In the genomic region with DNA sequence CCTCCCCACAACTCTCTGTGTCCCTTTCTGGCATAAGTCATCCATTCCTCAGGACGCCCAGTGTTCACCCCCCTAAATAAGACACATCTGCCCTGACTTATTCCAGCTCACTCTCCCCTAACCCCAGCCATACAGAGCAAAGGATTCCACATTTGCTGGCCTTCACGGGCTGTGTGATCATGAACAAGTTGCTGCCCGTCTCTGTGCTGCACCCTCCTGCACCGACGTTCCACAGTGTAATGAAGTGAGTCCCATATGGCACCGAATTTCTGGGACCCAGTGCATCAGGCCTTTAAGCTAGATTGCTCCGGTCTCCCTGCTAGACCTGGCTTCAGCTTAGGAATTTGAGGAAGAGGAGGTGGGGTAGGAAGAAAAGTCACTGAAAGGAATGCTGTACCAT, we compare ENCODE assay signal across 23 cellular contexts. TPM values are rescaled to one million over a fixed set of nuclear protein-coding genes. Genes with fewer than 3 reads are reported as not detected.
DNase-seq lines count a peak whose midpoint lies in the region; ATAC-seq, FAIRE-seq and TF ChIP-seq lines count a peak whose summit lies in the region.
"Had no signal": no experiment of that assay in that cellular context is flagged by ENCODE, and none has a peak within 500 bp of the region (broad histone marks: within the 10 kb centered on the region; RNA-seq: fewer than 3 reads in every experiment).

No MANE protein-coding gene starts in this region.

- CTCF ChIA-PET in IMR-90 (lab: Yijun Ruan, JAX) = interaction anchor here (0.6 kb wide), 1 partner anchor 10 kb away, joined by 3 read pairs; no protein-coding TSS in a partner anchor

- POLR2A ChIA-PET in IMR-90 (lab: Charles Lee; ENCODE audit: unreplicated experiment) = no interaction called here

- no peaks in the 10 kb centered on the region for H4K20me1 ChIP-seq in IMR-90 (ENCODE audit: insufficient read depth, low read length)

- H3K27ac Mint-ChIP-seq in activated T-helper 17 cell treated with anti-CD3 and anti-CD28 coated beads, Interleukin-2, amount 50 U/mL, for 72 hours = peak overlapping the region; percentile 6
- H3K27ac Mint-ChIP-seq in endothelial cell (ENCODE audit: unreplicated experiment) = peak overlapping the region; percentile 30
- H3K27ac Mint-ChIP-seq: CD4-positive, CD25-positive, alpha-beta regulatory T cell; CD8-positive, alpha-beta memory T cell; HFFc6 had no signal

- dilution Hi-C loops in IMR-90 (cut with HindIII; ENCODE audit: low sequenced_read_pairs, unreplicated experiment) = no loop called here

- H3K18ac ChIP-seq in IMR-90 (ENCODE audit: low read depth, low read length) = no peak overlapping the region

- TF ChIP-seq CTCF in IMR-90 (conservative IDR thresholded peaks at IDR 0.05; ENCODE audit: low read depth, low read length) (no peak), endothelial cell (IDR thresholded peaks at IDR 0.05; ENCODE audit: unreplicated experiment) (no peak)

- H2BK5ac ChIP-seq in IMR-90 (ENCODE audit: low read depth, low read length, poor library complexity, severe bottlenecking) = no peak overlapping the region

- H3K27ac ChIP-seq in IMR-90 (ENCODE audit: insufficient read depth, low read length) = no peak overlapping the region

- no peak overlapping the region for H2AFZ ChIP-seq in IMR-90 (replicated peaks; ENCODE audit: low read length, poor library complexity)

- no peak overlapping the region for H3K4ac ChIP-seq in IMR-90 (ENCODE audit: low read depth, low read length)

- no peak overlapping the region for H3K14ac ChIP-seq in IMR-90 (replicated peaks; ENCODE audit: low read depth, low read length)

- H4K8ac ChIP-seq in IMR-90 (ENCODE audit: low read depth in 2 of 2, low read length in 2 of 2) = no peak overlapping the region

- peak; percentile 37 for FAIRE-seq in urothelium cell line (lab: Jason Lieb, UNC)
- FAIRE-seq: A204.1, GM12878 had no signal

- H3K23ac ChIP-seq in IMR-90 (ENCODE audit: low read depth, low read length) = no peak overlapping the region

- no peaks in the 10 kb centered on the region for H3K79me1 ChIP-seq in IMR-90 (ENCODE audit: low read depth in 1 of 2, low read length in 2 of 2)

- no peak overlapping the region for H3K56ac ChIP-seq in IMR-90 (ENCODE audit: extremely low read depth, insufficient read depth, low read length)

- H2BK120ac ChIP-seq in IMR-90 (ENCODE audit: low read depth, low read length) = no peak overlapping the region

- 0 out of 2 replicates have a peak overlapping the region, but pooled peaks have one; percentile 33 for H2AK5ac ChIP-seq in IMR-90 (ENCODE audit: low read depth, low read length)

- no peak overlapping the region for H2BK15ac ChIP-seq in IMR-90 (ENCODE audit: low read depth, low read length)

- no peak overlapping the region for H3K4me2 ChIP-seq in IMR-90 (ENCODE audit: low read depth, low read length)

- no TSS peak for BruUV-seq in IMR-90 (replicated peaks; lab: Mats Ljungman, UMichigan)

- DNase-seq in IMR-90 = no peak
- DNase-seq in endothelial cell (ENCODE audit: low spot score) = no peak
- DNase-seq in urothelium cell line (ENCODE audit: low spot score) = no peak
- DNase-seq: ACHN; BE2C; C1 segment of cervical spinal cord; CD4-positive, CD25-positive, alpha-beta regulatory T cell; CD8-positive, alpha-beta memory T cell; COR-L47; DMS 273 treated with DMSO at 0.1 percent for 48 hours; DMS53; DND-41; EL; GOT3; H7; HFFc6 had no signal

- H3K4me3 ChIP-seq in IMR-90 (ENCODE audit: insufficient read depth, low read depth, low read length) = no peak overlapping the region
- H3K4me3 ChIP-seq: GM12878 had no signal

- H2BK20ac ChIP-seq in IMR-90 (ENCODE audit: low read depth, low read length) = no peak overlapping the region

- no peaks in the 10 kb centered on the region for H3K9me3 Mint-ChIP-seq in activated T-helper 17 cell treated with anti-CD3 and anti-CD28 coated beads, Interleukin-2, amount 50 U/mL, for 72 hours
- H3K9me3 Mint-ChIP-seq in endothelial cell (ENCODE audit: unreplicated experiment) = no peaks in the 10 kb centered on the region
- H3K9me3 Mint-ChIP-seq: CD4-positive, CD25-positive, alpha-beta regulatory T cell; CD8-positive, alpha-beta memory T cell; HFFc6 had no signal

- H2AK9ac ChIP-seq in IMR-90 (replicated peaks; ENCODE audit: low read depth, low read length, poor library complexity) = no peak overlapping the region

- H3K27me3 Mint-ChIP-seq in activated T-helper 17 cell treated with anti-CD3 and anti-CD28 coated beads, Interleukin-2, amount 50 U/mL, for 72 hours = peaks cover 9% of the 10 kb centered on the region
- peaks cover 6% of the 10 kb centered on the region for H3K27me3 Mint-ChIP-seq in endothelial cell (ENCODE audit: unreplicated experiment)

- intact Hi-C loops in IMR-90 (cut with micrococcal nuclease) = no loop called here

- no peak overlapping the region for H3K4me3 Mint-ChIP-seq in activated T-helper 17 cell treated with anti-CD3 and anti-CD28 coated beads, Interleukin-2, amount 50 U/mL, for 72 hours
- no peak overlapping the region for H3K4me3 Mint-ChIP-seq in endothelial cell (ENCODE audit: unreplicated experiment)
- H3K4me3 Mint-ChIP-seq: CD4-positive, CD25-positive, alpha-beta regulatory T cell; CD8-positive, alpha-beta memory T cell; HFFc6 had no signal

- in situ Hi-C loops in IMR-90 (cut with MboI; ENCODE audit: low sequenced_read_pairs) = no loop called here

- TF ChIP-seq POLR2A in IMR-90 (IDR thresholded peaks at IDR 0.05; ENCODE audit: low read depth, low read length) = no peak

- TF ChIP-seq RAD21 in IMR-90 (IDR thresholded peaks at IDR 0.05; ENCODE audit: low read length) = no peak

- peaks cover 5% of the 10 kb centered on the region; the same call in 1 of the 2 replicates for H3K4me1 ChIP-seq in IMR-90 (ENCODE audit: control insufficient read depth, insufficient read depth, low read length)
- H3K4me1 ChIP-seq: BE2C had no signal

- peaks cover 5% of the 10 kb centered on the region for H3K4me1 Mint-ChIP-seq in activated T-helper 17 cell treated with anti-CD3 and anti-CD28 coated beads, Interleukin-2, amount 50 U/mL, for 72 hours
- peaks cover 7% of the 10 kb centered on the region for H3K4me1 Mint-ChIP-seq in endothelial cell (ENCODE audit: unreplicated experiment)
- H3K4me1 Mint-ChIP-seq: CD8-positive, alpha-beta memory T cell had no signal

- ATAC-seq in IMR-90 (ENCODE audit: low read depth) (no peak), HG02571 (IDR thresholded peaks at IDR 0.05; ENCODE audit: unreplicated experiment) (no peak), HG03045 (IDR thresholded peaks at IDR 0.05; ENCODE audit: unreplicated experiment) (no peak)
- ATAC-seq in activated T-helper 17 cell treated with anti-CD3 and anti-CD28 coated beads, Interleukin-2, amount 50 U/mL, for 72 hours (replicated peaks) = no peak
- ATAC-seq: GM12878, HCT116 had no signal

- H4K5ac ChIP-seq in IMR-90 (ENCODE audit: low read depth, low read length) = no peak overlapping the region

- no peaks in the 10 kb centered on the region for H3K36me3 Mint-ChIP-seq in activated T-helper 17 cell treated with anti-CD3 and anti-CD28 coated beads, Interleukin-2, amount 50 U/mL, for 72 hours (ENCODE audit: low read depth)
- H3K36me3 Mint-ChIP-seq in endothelial cell (ENCODE audit: low read depth, unreplicated experiment) = no peaks in the 10 kb centered on the region
- H3K36me3 Mint-ChIP-seq: CD4-positive, CD25-positive, alpha-beta regulatory T cell; CD8-positive, alpha-beta memory T cell had no signal

- WGBS in IMR-90 (ENCODE audit: extremely low coverage in 2 of 2, insufficient read length in 1 of 2), 2 experiments = 88% methylated on average over 7 of the region's 7 CpGs; no CpG with 5 or more reads in 1 of the 2 experiments

- no peak overlapping the region for H3K9ac ChIP-seq in IMR-90 (ENCODE audit: low read depth, low read length)

- H3K9me1 ChIP-seq in IMR-90 (ENCODE audit: insufficient read depth, low read length) = no peaks in the 10 kb centered on the region

- no peaks in the 10 kb centered on the region for H3K9me3 ChIP-seq in IMR-90 (ENCODE audit: control insufficient read depth, insufficient read depth, low read length)
- H3K9me3 ChIP-seq: BE2C had no signal

- H4K91ac ChIP-seq in IMR-90 (ENCODE audit: insufficient read depth, low read depth, low read length) = no peak overlapping the region

- no peaks in the 10 kb centered on the region for H3K36me3 ChIP-seq in IMR-90 (ENCODE audit: control insufficient read depth, insufficient read depth, low read length)
- H3K36me3 ChIP-seq: BE2C had no signal

- H3K27me3 ChIP-seq in IMR-90 (ENCODE audit: control insufficient read depth, insufficient read depth, low read length) = no peaks in the 10 kb centered on the region; the same call in 1 of the 2 replicates
- H3K27me3 ChIP-seq: BE2C had no signal

TF ChIP-seq in IMR-90, 13 proteins besides CTCF, POLR2A, EP300 and RAD21:
- TF ChIP-seq SMC3 (IDR thresholded peaks at IDR 0.05; ENCODE audit: low read depth, low read length) (no peak), CEBPB (IDR thresholded peaks at IDR 0.05; ENCODE audit: low read depth, low read length) (no peak)
- TF ChIP-seq, protein P1, sequence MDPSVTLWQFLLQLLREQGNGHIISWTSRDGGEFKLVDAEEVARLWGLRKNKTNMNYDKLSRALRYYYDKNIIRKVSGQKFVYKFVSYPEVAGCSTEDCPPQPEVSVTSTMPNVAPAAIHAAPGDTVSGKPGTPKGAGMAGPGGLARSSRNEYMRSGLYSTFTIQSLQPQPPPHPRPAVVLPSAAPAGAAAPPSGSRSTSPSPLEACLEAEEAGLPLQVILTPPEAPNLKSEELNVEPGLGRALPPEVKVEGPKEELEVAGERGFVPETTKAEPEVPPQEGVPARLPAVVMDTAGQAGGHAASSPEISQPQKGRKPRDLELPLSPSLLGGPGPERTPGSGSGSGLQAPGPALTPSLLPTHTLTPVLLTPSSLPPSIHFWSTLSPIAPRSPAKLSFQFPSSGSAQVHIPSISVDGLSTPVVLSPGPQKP (IDR thresholded peaks at IDR 0.05; ENCODE audit: borderline replicate concordance, low read depth, low read length) = no peak

RNA-seq across cellular contexts. Expression of gene LRRC32, which starts 22.4 kb away (rescaled TPM):
- total RNA-seq in IMR-90 (2012; rRNA removed) (4.2 and 5.2 TPM in 2 replicates), endothelial cell (ENCODE audit: unreplicated experiment) (22.0 TPM)
- 13.0 and 13.7 TPM in 2 replicates for polyA plus RNA-seq in IMR-90 (2012; rRNA removed)
- 10.9 and 20.1 TPM in 2 replicates for polyA plus RNA-seq in IMR-90 (2012; cell fraction: cytosol; rRNA removed)
- 8.8 and 12.9 TPM in 2 replicates for polyA plus RNA-seq in IMR-90 (2012; cell fraction: nucleus; rRNA removed; ENCODE audit: low replicate concordance)
- 1 to 10 TPM; 4.5 to 5.6 TPM for total RNA-seq in activated T-helper 17 cell treated with anti-CD3 and anti-CD28 coated beads, Interleukin-2, amount 50 U/mL, for 72 hours
- total RNA-seq: G401 had no signal
